ENCODE assay signal across 18 cellular contexts in genomic region chr5:124996764-124997077, GRCh38.
DNase-seq lines count a peak whose midpoint lies in the region; ATAC-seq and TF ChIP-seq lines count a peak whose summit lies in the region.
"Had no signal": no experiment of that assay in that cellular context is flagged by ENCODE, and none has a peak within 500 bp of the region (broad histone marks: within the 10 kb centered on the region; RNA-seq: fewer than 3 reads in every experiment).

No MANE protein-coding gene starts in this region.

- DNase-seq in GM04503 (ENCODE audit: low read depth), result peak; percentile 44
- no peak for DNase-seq in Panc1 (ENCODE audit: low read depth, low spot score)
- no peak for DNase-seq in endothelial cell (ENCODE audit: low spot score)
- DNase-seq in osteocyte (ENCODE audit: extremely low spot score, unreplicated experiment), result no peak
- no peak for DNase-seq in sciatic nerve (ENCODE audit: low spot score)
- no peak for DNase-seq in NOMO-1 (lab: John Stamatoyannopoulos, UW; ENCODE audit: unreplicated experiment in 2 of 2)
- DNase-seq: activated CD4-positive, alpha-beta T cell treated with anti-CD3 and anti-CD28 coated beads, Interleukin-2, amount 10 ng/mL, durations not matched to agents 7 days and 5 days; activated T-cell treated with anti-CD3 and anti-CD28 coated beads, Interleukin-2, amount 50 U/mL, for 1 hour; adrenal gland; CD4-positive, alpha-beta memory T cell; effector CD4-positive, alpha-beta T cell; Karpas-422; naive B cell; NCI-H187; NCI-H526 treated with DMSO at 0.1 percent for 48 hours; SHP77 had no signal

- H3K4me3 Mint-ChIP-seq in endothelial cell (ENCODE audit: unreplicated experiment) (no peak overlapping the region), osteocyte (ENCODE audit: unreplicated experiment) (peak overlapping the region; percentile 7)
- H3K4me3 Mint-ChIP-seq: activated CD4-positive, alpha-beta T cell treated with anti-CD3 and anti-CD28 coated beads, Interleukin-2, amount 10 ng/mL, durations not matched to agents 7 days and 5 days; CD4-positive, alpha-beta memory T cell; naive B cell had no signal

- H3K9me3 Mint-ChIP-seq in endothelial cell (ENCODE audit: unreplicated experiment), result no peaks in the 10 kb centered on the region
- no peaks in the 10 kb centered on the region for H3K9me3 Mint-ChIP-seq in osteocyte (ENCODE audit: unreplicated experiment)

- H3K36me3 ChIP-seq in Panc1 (ENCODE audit: control insufficient read depth, insufficient read depth, low read length), result no peaks in the 10 kb centered on the region
- H3K36me3 ChIP-seq: adrenal gland had no signal

- H3K27ac ChIP-seq in Panc1 (ENCODE audit: low read length), result peak overlapping the region; percentile 67; the same call in 1 of the 2 replicates
- H3K27ac ChIP-seq: adrenal gland had no signal

- H3K4me1 Mint-ChIP-seq in endothelial cell (ENCODE audit: unreplicated experiment) (peaks cover 10% of the 10 kb centered on the region), osteocyte (ENCODE audit: unreplicated experiment) (peaks cover 53% of the 10 kb centered on the region)
- H3K4me1 Mint-ChIP-seq: activated CD4-positive, alpha-beta T cell treated with anti-CD3 and anti-CD28 coated beads, Interleukin-2, amount 10 ng/mL, durations not matched to agents 7 days and 5 days; CD4-positive, alpha-beta memory T cell had no signal

- POLR2A ChIA-PET in Panc1 (lab: Charles Lee), result interaction anchor here (0.5 kb wide), 1 partner anchor 201 kb away, joined by 3 read pairs; no protein-coding TSS in a partner anchor

- no peaks in the 10 kb centered on the region for H3K36me3 Mint-ChIP-seq in endothelial cell (ENCODE audit: low read depth, unreplicated experiment)
- H3K36me3 Mint-ChIP-seq in osteocyte (ENCODE audit: unreplicated experiment), result no peaks in the 10 kb centered on the region
- H3K36me3 Mint-ChIP-seq: naive B cell had no signal

- TF ChIP-seq CTCF in Panc1 (IDR thresholded peaks at IDR 0.05) (no peak), endothelial cell (IDR thresholded peaks at IDR 0.05; ENCODE audit: unreplicated experiment) (no peak), osteocyte (IDR thresholded peaks at IDR 0.05) (no peak)

- no TSS peak for BruUV-seq in Panc1 (replicated peaks; lab: Mats Ljungman, UMichigan)

- H3K27me3 Mint-ChIP-seq in endothelial cell (ENCODE audit: unreplicated experiment) (no peaks in the 10 kb centered on the region), osteocyte (ENCODE audit: unreplicated experiment) (no peaks in the 10 kb centered on the region)
- H3K27me3 Mint-ChIP-seq: activated CD4-positive, alpha-beta T cell treated with anti-CD3 and anti-CD28 coated beads, Interleukin-2, amount 10 ng/mL, durations not matched to agents 7 days and 5 days; CD4-positive, alpha-beta memory T cell; naive B cell had no signal

- H3K4me3 ChIP-seq in Panc1 (ENCODE audit: low read depth in 2 of 2, low read length in 2 of 2), result no peak overlapping the region
- H3K4me3 ChIP-seq: adrenal gland had no signal

- CTCF ChIA-PET in Panc1 (lab: Charles Lee), result interaction anchor here (0.6 kb wide), 2 partner anchors 334 to 446 kb away, joined by 3 read pairs; no protein-coding TSS in a partner anchor

- in situ Hi-C loops in Panc1 (cut with HindIII; ENCODE audit: low pct_unique_long_range_greater_than_20kb, low sequenced_read_pairs), result no loop called here

- peaks cover 3% of the 10 kb centered on the region; the same call in 1 of the 2 replicates for H3K4me1 ChIP-seq in Panc1 (ENCODE audit: control insufficient read depth, insufficient read depth, low read length)
- H3K4me1 ChIP-seq: adrenal gland had no signal

- ATAC-seq in Panc1, result no peak
- ATAC-seq in GM21528 (IDR thresholded peaks at IDR 0.05; ENCODE audit: low FRiP score, unreplicated experiment), result no peak
- ATAC-seq in sciatic nerve, result no peak
- ATAC-seq in HG03139 (IDR thresholded peaks at IDR 0.05; ENCODE audit: unreplicated experiment), result no peak

- H3K27me3 ChIP-seq in Panc1 (ENCODE audit: control insufficient read depth, insufficient read depth, low read length), result no peaks in the 10 kb centered on the region
- H3K27me3 ChIP-seq: adrenal gland had no signal

- intact Hi-C loops in Panc1 (cut with micrococcal nuclease; ENCODE audit: unreplicated experiment), result no loop called here
- intact Hi-C loops in sciatic nerve (cut with DNase I), result no loop called here

- H3K27ac Mint-ChIP-seq in endothelial cell (ENCODE audit: unreplicated experiment) (peak overlapping the region; percentile 70), osteocyte (ENCODE audit: unreplicated experiment) (peak overlapping the region; percentile 88)
- H3K27ac Mint-ChIP-seq: activated CD4-positive, alpha-beta T cell treated with anti-CD3 and anti-CD28 coated beads, Interleukin-2, amount 10 ng/mL, durations not matched to agents 7 days and 5 days; CD4-positive, alpha-beta memory T cell; naive B cell had no signal

- H3K9me3 ChIP-seq in Panc1 (ENCODE audit: control insufficient read depth, insufficient read depth, low read depth, low read length), result no peaks in the 10 kb centered on the region
- H3K9me3 ChIP-seq: adrenal gland had no signal
